Comparison of ENCODE assay signal across 10 cellular contexts in genomic region chr16:86176462-86176861, GRCh38.
"Had no signal": no experiment of that assay in that cellular context is flagged by ENCODE, and none has a peak within 500 bp of the region (broad histone marks: within the 10 kb centered on the region; RNA-seq: fewer than 3 reads in every experiment).

No MANE protein-coding gene starts in this region.

- H3K4me3 ChIP-seq: GM23248, GM23338, HAP-1 had no signal

- H3K4me1 ChIP-seq: HAP-1 had no signal

- H3K36me3 ChIP-seq: HAP-1 had no signal

- DNase-seq: GM23248, GOT3, H7, H9, HCEC 1CT, HFFc6 had no signal

- H3K27ac ChIP-seq: GM23248 had no signal

- H3K9me3 ChIP-seq: HAP-1 had no signal

- FAIRE-seq: H1, H54 had no signal
